ENCODE assay signal across 12 cellular contexts in the genomic region with DNA sequence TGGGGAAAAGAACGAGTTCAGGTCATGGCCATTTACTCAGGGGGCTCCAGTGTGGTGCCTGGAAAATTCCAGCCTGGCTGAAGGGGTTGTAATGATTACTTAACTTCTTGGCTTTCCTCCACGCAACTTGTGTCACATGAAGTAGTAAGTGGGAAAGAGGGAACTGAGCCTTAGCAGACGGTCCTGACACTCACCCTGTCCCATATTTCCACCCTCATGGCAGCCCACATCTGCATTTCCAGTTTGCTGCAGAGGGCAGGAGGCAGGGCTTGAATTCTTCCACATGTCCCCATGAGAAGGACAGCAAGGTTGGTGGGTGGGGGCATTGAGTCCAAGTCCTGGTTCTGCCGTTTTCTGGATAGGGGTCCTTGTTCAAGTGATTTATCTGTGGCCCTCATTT. TPM values are rescaled to one million over a fixed set of nuclear protein-coding genes. Genes with fewer than 3 reads are reported as not detected.
DNase-seq lines count a peak whose midpoint lies in the region; ATAC-seq and TF ChIP-seq lines count a peak whose summit lies in the region.
"Had no signal": no experiment of that assay in that cellular context is flagged by ENCODE, and none has a peak within 500 bp of the region (broad histone marks: within the 10 kb centered on the region; RNA-seq: fewer than 3 reads in every experiment).

No MANE protein-coding gene starts in this region.

- no peak overlapping the region for H3K9ac ChIP-seq in mesenchymal stem cell (ENCODE audit: low read length)

- no peak overlapping the region for H3K4ac ChIP-seq in mesenchymal stem cell (ENCODE audit: low read depth in 1 of 2, low read length in 2 of 2)

- H3K36me3 ChIP-seq in Peyer's patch (no peaks in the 10 kb centered on the region), mesenchymal stem cell (ENCODE audit: control insufficient read depth in 1 of 2, insufficient read depth in 2 of 2, low read depth in 1 of 2, low read length in 2 of 2) (no peaks in the 10 kb centered on the region), testis (ENCODE audit: low read depth, missing control alignments) (no peaks in the 10 kb centered on the region)

- no peak overlapping the region for H2AK5ac ChIP-seq in mesenchymal stem cell (ENCODE audit: low read length, severe bottlenecking)

- TF ChIP-seq CTCF in Peyer's patch (IDR thresholded peaks at IDR 0.05) (no peak), testis (IDR thresholded peaks at IDR 0.05) (no peak), GM20000 (IDR thresholded peaks at IDR 0.05; ENCODE audit: extremely low read depth, missing control alignments) (no peak)

- H3K27me3 ChIP-seq in Peyer's patch (no peaks in the 10 kb centered on the region), mesenchymal stem cell (ENCODE audit: control insufficient read depth in 1 of 2, insufficient read depth in 1 of 2, low read length in 2 of 2) (peaks cover 0 to 16% of the 10 kb centered on the region in 2 experiments), testis (no peaks in the 10 kb centered on the region)

- TF ChIP-seq POLR2A in Peyer's patch (IDR thresholded peaks at IDR 0.05) (no peak), testis (IDR thresholded peaks at IDR 0.05) (no peak)

- 65% methylated on average over 3 of the region's 4 CpGs for WGBS in mesenchymal stem cell
- WGBS in testis, 2 donors, result 33 to 44% methylated on average over 4 of the region's 4 CpGs

- H3K9me3 ChIP-seq in Peyer's patch, result no peaks in the 10 kb centered on the region
- H3K9me3 ChIP-seq in mesenchymal stem cell (ENCODE audit: control insufficient read depth, low read length), result no peaks in the 10 kb centered on the region
- H3K9me3 ChIP-seq in testis, result no peaks in the 10 kb centered on the region

- no peak overlapping the region for H2AFZ ChIP-seq in mesenchymal stem cell (ENCODE audit: low read depth, low read length)

- no peaks in the 10 kb centered on the region for H3K79me1 ChIP-seq in mesenchymal stem cell (replicated peaks; ENCODE audit: low read length, poor library complexity, severe bottlenecking)

- no peak overlapping the region for H3K18ac ChIP-seq in mesenchymal stem cell (ENCODE audit: low read depth in 1 of 2, low read length in 2 of 2)

- H3K4me1 ChIP-seq in Peyer's patch (peaks cover 0 to 10% (median 0%) of the 10 kb centered on the region in 4 donors), mesenchymal stem cell (ENCODE audit: control insufficient read depth, insufficient read depth, low read depth, low read length) (peaks cover 9% of the 10 kb centered on the region), testis (peaks cover 26% of the 10 kb centered on the region)

- H3K27ac ChIP-seq in Peyer's patch (peak overlapping the region; percentile 27 to 55 (median 40)), mesenchymal stem cell (ENCODE audit: low read length, poor library complexity, severe bottlenecking) (no peak overlapping the region), testis (peak overlapping the region; percentile 59 to 82)

- ATAC-seq in GM21528 (IDR thresholded peaks at IDR 0.05; ENCODE audit: low FRiP score, unreplicated experiment), result no peak

- H3K4me2 ChIP-seq in mesenchymal stem cell (ENCODE audit: low read length, poor library complexity, severe bottlenecking), result no peak overlapping the region

- H3K23ac ChIP-seq in mesenchymal stem cell (ENCODE audit: low read length in 2 of 2), result no peak overlapping the region

- no peak overlapping the region for H3K14ac ChIP-seq in mesenchymal stem cell (ENCODE audit: low read length in 2 of 2)

- no peak for DNase-seq in Peyer's patch
- DNase-seq in fibroblast of gingiva (ENCODE audit: low read depth), result peak; percentile 21
- DNase-seq in mesenchymal stem cell, result peak; percentile 65
- peak; percentile 58 for DNase-seq in testis
- DNase-seq in central memory CD4-positive, alpha-beta T cell, result no peak
- no peak for DNase-seq in islet precursor cell
- DNase-seq in GM20000 (ENCODE audit: low spot score), result no peak
- DNase-seq: cerebellar nuclear complex, DMS153, RPMI8226 had no signal

- no peak overlapping the region for H2BK12ac ChIP-seq in mesenchymal stem cell (ENCODE audit: low read length in 2 of 2)

- no peak overlapping the region for H2BK5ac ChIP-seq in mesenchymal stem cell (ENCODE audit: low read depth, low read length, poor library complexity, severe bottlenecking)

- no peak overlapping the region for H4K8ac ChIP-seq in mesenchymal stem cell (ENCODE audit: low read length)

- no peak overlapping the region for H2BK15ac ChIP-seq in mesenchymal stem cell (ENCODE audit: low read depth, poor library complexity, severe bottlenecking)

- H3K4me3 ChIP-seq in Peyer's patch (no peak overlapping the region), mesenchymal stem cell (ENCODE audit: insufficient read depth in 1 of 2, low read depth in 1 of 2, low read length in 2 of 2) (peak overlapping the region in 1 of 2 experiments; percentile 36), testis (no peak overlapping the region)

- no peak overlapping the region for H4K91ac ChIP-seq in mesenchymal stem cell (ENCODE audit: low read length)

- no peak overlapping the region for H2BK120ac ChIP-seq in mesenchymal stem cell (ENCODE audit: low read depth, low read length)

- intact Hi-C loops in testis (cut with DNase I; ENCODE audit: low total_unique reads), result no loop called here

RNA-seq across cellular contexts. Expression of gene CAMP, which starts 7.8 kb away (rescaled TPM):
- total RNA-seq in Peyer's patch (not detected), testis (1 to 10 TPM; 1.4 to 1.7 TPM)
- not detected for polyA plus RNA-seq in mesenchymal stem cell (2013, experiment 1 of 2)
- polyA plus RNA-seq in mesenchymal stem cell (2013, experiment 2 of 2), result 0.05 TPM
- polyA plus RNA-seq in testis (ENCODE audit: insufficient read depth, low read depth, low replicate concordance), result 2.8 TPM
- total RNA-seq: osteocyte had no signal

RNA-seq across cellular contexts. Expression of gene ZNF589, which starts 25.4 kb away (rescaled TPM):
- total RNA-seq in Peyer's patch, result 10 to 100 TPM in 3 of 4 donors, 1 to 10 TPM in 1; 5.6 to 91.6 (median 14.6) TPM
- 4.0 TPM for polyA plus RNA-seq in mesenchymal stem cell (2013, experiment 1 of 2)
- polyA plus RNA-seq in mesenchymal stem cell (2013, experiment 2 of 2), result 4.0 TPM
- total RNA-seq in testis, result 10 to 100 TPM; 20.9 to 36.8 TPM
- polyA plus RNA-seq in testis (ENCODE audit: insufficient read depth, low read depth, low replicate concordance), result 16.0 TPM

RNA-seq across cellular contexts. Expression of gene CDC25A, which starts 27.2 kb away (rescaled TPM):
- 10 to 100 TPM in 1 of 4 donors, 1 to 10 TPM in 3; 3.3 to 10.4 (median 6.3) TPM for total RNA-seq in Peyer's patch
- polyA plus RNA-seq in mesenchymal stem cell (2013, experiment 1 of 2), result 1.7 TPM
- polyA plus RNA-seq in mesenchymal stem cell (2013, experiment 2 of 2), result 2.0 TPM
- total RNA-seq in testis, result 10 to 100 TPM; 46.3 to 51.6 TPM
- 29.3 TPM for polyA plus RNA-seq in testis (ENCODE audit: insufficient read depth, low read depth, low replicate concordance)

Comparison
In these comparisons a context has a peak if more than half of its experiments do, and no peak if none do; other contexts are left out.
1. DNase-seq: peak in fibroblast of gingiva (single experiment), mesenchymal stem cell (single experiment) and testis (single experiment); none in Peyer's patch (0 of 3), central memory CD4-positive, alpha-beta T cell (single experiment), islet precursor cell (single experiment) and GM20000 (single experiment).
2. RNA of gene CDC25A, which starts 27.2 kb away (total RNA-seq): 46.3 to 51.6 TPM in testis; 3.3 to 10.4 TPM in Peyer's patch; every median in the first group is over 4 times any median in the second.